Comparison of ENCODE assay signal across 6 cellular contexts in the genomic region with DNA sequence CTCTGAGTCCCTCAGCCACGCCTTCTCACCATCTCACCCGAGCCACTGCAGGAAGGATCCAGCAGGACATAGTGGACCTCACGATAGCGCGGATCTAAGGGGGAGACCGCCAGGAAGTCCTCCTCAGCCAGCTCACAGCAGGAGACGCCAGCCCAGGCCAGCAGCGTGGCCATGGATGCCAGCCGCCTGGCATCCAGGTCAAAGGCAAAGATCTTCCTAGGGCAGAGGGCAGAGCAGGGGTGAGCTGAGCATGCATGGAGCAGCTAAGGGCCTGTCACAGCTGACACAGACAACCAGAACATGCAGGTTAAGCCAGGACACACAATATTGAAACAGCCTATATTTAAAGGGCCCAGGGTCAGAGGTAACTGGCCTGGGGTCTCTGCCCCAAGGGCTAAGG. TPM values are rescaled to one million over a fixed set of nuclear protein-coding genes. Genes with fewer than 3 reads are reported as not detected.
"Had no signal": no experiment of that assay in that cellular context is flagged by ENCODE, and none has a peak within 500 bp of the region (broad histone marks: within the 10 kb centered on the region; RNA-seq: fewer than 3 reads in every experiment).

No MANE protein-coding gene starts in this region.

RNA-seq across cellular contexts. Expression of a gene that starts 20.0 kb away (rescaled TPM):
- total RNA-seq: cerebellum, epithelial cell of proximal tubule, fibroblast of lung, fibroblast of villous mesenchyme, frontal cortex, myocyte had no signal
